In genomic region chr1:54794401-54795099, GRCh38 we compare ENCODE assay signal across 1 cellular context.
A peak's percentile ranks its signal among the peaks of the same experiment; 100 is the strongest.
TF ChIP-seq lines count a peak whose summit lies in the region.

No MANE protein-coding gene starts in this region.

TF ChIP-seq in HepG2, 621 proteins besides CTCF, POLR2A, EP300 and RAD21 (continued from another document and continues in another):
- no peak for TF ChIP-seq RFX3 (CRISPR knock-in tag; IDR thresholded peaks at IDR 0.05)
- TF ChIP-seq ZNF749 (CRISPR knock-in tag; IDR thresholded peaks at IDR 0.05; ENCODE audit: borderline replicate concordance) = no peak
- TF ChIP-seq ZNF782 (CRISPR knock-in tag; IDR thresholded peaks at IDR 0.05; ENCODE audit: borderline replicate concordance) = no peak
- TF ChIP-seq BCL3 (CRISPR knock-in tag; IDR thresholded peaks at IDR 0.05) = no peak
- no peak for TF ChIP-seq ISX (CRISPR knock-in tag; conservative IDR thresholded peaks at IDR 0.05)
- TF ChIP-seq ZNF879 (CRISPR knock-in tag; IDR thresholded peaks at IDR 0.05) = no peak
- no peak for TF ChIP-seq ARNT2 (CRISPR knock-in tag; IDR thresholded peaks at IDR 0.05; ENCODE audit: low read depth)
- TF ChIP-seq ARID4A (CRISPR knock-in tag; IDR thresholded peaks at IDR 0.05; ENCODE audit: borderline replicate concordance) = no peak
- TF ChIP-seq PPARG (CRISPR knock-in tag; conservative IDR thresholded peaks at IDR 0.05) = 0 out of 2 replicates have a peak, but pooled peaks have one; percentile 5
- no peak for TF ChIP-seq ZNF576 (CRISPR knock-in tag; IDR thresholded peaks at IDR 0.05)
- TF ChIP-seq ZNF740 (CRISPR knock-in tag; IDR thresholded peaks at IDR 0.05) = no peak
- no peak for TF ChIP-seq ZNF616 (CRISPR knock-in tag; IDR thresholded peaks at IDR 0.05; ENCODE audit: low read depth)
- TF ChIP-seq ZNF747 (CRISPR knock-in tag; IDR thresholded peaks at IDR 0.05; ENCODE audit: borderline replicate concordance) = no peak
- no peak; the same call in 1 of the 2 replicates for TF ChIP-seq ETV5 (CRISPR knock-in tag; IDR thresholded peaks at IDR 0.05; ENCODE audit: borderline replicate concordance)
- no peak; the same call in 1 of the 2 replicates for TF ChIP-seq ZNF350 (CRISPR knock-in tag; IDR thresholded peaks at IDR 0.05; ENCODE audit: borderline replicate concordance, low read depth)
- TF ChIP-seq ZKSCAN8 (CRISPR knock-in tag; IDR thresholded peaks at IDR 0.05; ENCODE audit: borderline replicate concordance) = no peak
- no peak for TF ChIP-seq ATAD3A (CRISPR knock-in tag; IDR thresholded peaks at IDR 0.05)
- TF ChIP-seq U2AF1 (optimal IDR thresholded peaks at IDR 0.05; ENCODE audit: low read depth, low read length) = no peak
- TF ChIP-seq DPF2 (CRISPR knock-in tag; IDR thresholded peaks at IDR 0.05; ENCODE audit: borderline replicate concordance, low read depth) = no peak
- TF ChIP-seq HNF4A (CRISPR knock-in tag; IDR thresholded peaks at IDR 0.05) = peak; percentile 54; the same call in 1 of the 2 replicates
- no peak for TF ChIP-seq RBM22 (optimal IDR thresholded peaks at IDR 0.05; ENCODE audit: low read length)
- TF ChIP-seq E2F1 (CRISPR knock-in tag; IDR thresholded peaks at IDR 0.05) = no peak
- TF ChIP-seq PCBP2 (optimal IDR thresholded peaks at IDR 0.05; ENCODE audit: low read depth, low read length, poor library complexity, severe bottlenecking) = no peak
- TF ChIP-seq TSC22D2 (CRISPR knock-in tag; IDR thresholded peaks at IDR 0.05; ENCODE audit: borderline replicate concordance) = no peak
- TF ChIP-seq ZNF549 (CRISPR knock-in tag; IDR thresholded peaks at IDR 0.05) = no peak
- TF ChIP-seq DR1 (CRISPR knock-in tag; IDR thresholded peaks at IDR 0.05) = no peak
- no peak for TF ChIP-seq ZNF318 (CRISPR knock-in tag; IDR thresholded peaks at IDR 0.05)
- TF ChIP-seq SRSF9 (IDR thresholded peaks at IDR 0.05; ENCODE audit: borderline replicate concordance, insufficient read depth, low read depth, low read length, poor library complexity, severe bottlenecking) = no peak
- TF ChIP-seq REL (CRISPR knock-in tag; conservative IDR thresholded peaks at IDR 0.05) = no peak
- TF ChIP-seq PCBP1 (IDR thresholded peaks at IDR 0.05; ENCODE audit: borderline replicate concordance, low read depth, low read length) = no peak
- TF ChIP-seq ZNF280D (CRISPR knock-in tag; IDR thresholded peaks at IDR 0.05) = no peak
- TF ChIP-seq MED8 (CRISPR knock-in tag; IDR thresholded peaks at IDR 0.05; ENCODE audit: insufficient replicate concordance) = no peak
- TF ChIP-seq ZNF253 (CRISPR knock-in tag; IDR thresholded peaks at IDR 0.05; ENCODE audit: borderline replicate concordance) = no peak
- TF ChIP-seq ATF7-NPFF (CRISPR knock-in tag; IDR thresholded peaks at IDR 0.05; ENCODE audit: low read depth) = no peak
- no peak for TF ChIP-seq ZNF33B (CRISPR knock-in tag; IDR thresholded peaks at IDR 0.05)
- no peak for TF ChIP-seq KAT8 (CRISPR knock-in tag; IDR thresholded peaks at IDR 0.05)
- TF ChIP-seq TBX2 (CRISPR knock-in tag; IDR thresholded peaks at IDR 0.05; ENCODE audit: borderline replicate concordance) = no peak
- TF ChIP-seq ZNF546 (CRISPR knock-in tag; conservative IDR thresholded peaks at IDR 0.05) = no peak
- TF ChIP-seq TBP (CRISPR knock-in tag; IDR thresholded peaks at IDR 0.05) = no peak
- TF ChIP-seq ZSCAN12 (CRISPR knock-in tag; IDR thresholded peaks at IDR 0.05) = no peak
- TF ChIP-seq ZBTB46 (CRISPR knock-in tag; IDR thresholded peaks at IDR 0.05; ENCODE audit: borderline replicate concordance) = no peak
- TF ChIP-seq MTF2 (CRISPR knock-in tag; IDR thresholded peaks at IDR 0.05; ENCODE audit: borderline replicate concordance) = no peak
- TF ChIP-seq YY1 (IDR thresholded peaks at IDR 0.05; ENCODE audit: insufficient read depth, insufficient replicate concordance, low read depth, low read length) = no peak
